In the genomic region with DNA sequence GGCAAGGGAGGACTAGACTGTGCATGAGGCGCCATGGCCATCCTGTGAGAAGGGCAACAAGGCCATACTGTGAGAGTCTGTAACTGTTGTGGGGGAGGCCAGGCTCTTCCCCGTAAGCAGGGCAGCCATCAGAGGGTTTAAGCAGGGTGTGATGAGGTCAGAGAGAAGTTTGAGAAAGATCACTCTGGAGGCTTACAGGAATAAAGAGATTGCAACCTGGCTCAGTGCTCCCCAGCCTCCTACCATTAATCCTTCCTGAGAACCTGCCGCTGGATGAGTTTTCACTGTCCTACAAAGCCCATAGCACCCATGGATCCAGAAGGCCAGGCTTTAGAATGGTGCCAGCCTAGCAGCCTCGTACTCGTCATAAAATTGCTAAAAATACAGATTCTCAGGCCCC, we compare ENCODE assay signal across 10 cellular contexts.
"Had no signal": no experiment of that assay in that cellular context is flagged by ENCODE, and none has a peak within 500 bp of the region (broad histone marks: within the 10 kb centered on the region; RNA-seq: fewer than 3 reads in every experiment).

No MANE protein-coding gene starts in this region.

- H3K4me1 ChIP-seq: HAP-1 had no signal

- H3K9me3 Mint-ChIP-seq: GM23338, HFFc6, IgD-negative memory B cell had no signal

- ATAC-seq: HCT116 had no signal

- H3K4me3 Mint-ChIP-seq: GM23338, HFFc6, IgD-negative memory B cell had no signal

- H3K4me3 ChIP-seq: GM23338, HAP-1 had no signal

- H3K27ac Mint-ChIP-seq: GM23338, HFFc6 had no signal

- H3K4me1 Mint-ChIP-seq: IgD-negative memory B cell had no signal

- FAIRE-seq: H1, H54, HepG2 had no signal

- DNase-seq: HFFc6, KG1 had no signal

- H3K36me3 Mint-ChIP-seq: IgD-negative memory B cell had no signal

- H2AFZ ChIP-seq: GM23338 had no signal

- H3K4me2 ChIP-seq: GM23338 had no signal

- H3K27ac ChIP-seq: HL-60 had no signal

- H3K36me3 ChIP-seq: HAP-1 had no signal

- H3K9me3 ChIP-seq: HAP-1 had no signal
